Comparison of ENCODE assay signal across 1 cellular context in genomic region chr20:7893019-7893730, GRCh38.
TF ChIP-seq lines count a peak whose summit lies in the region.

No MANE protein-coding gene starts in this region.

TF ChIP-seq in K562, 482 proteins besides CTCF, POLR2A, EP300 and RAD21 (continued from another document and continues in another):
- TF ChIP-seq CBX3 (IDR thresholded peaks at IDR 0.05; ENCODE audit: borderline replicate concordance in 1 of 2, low read length in 2 of 2) (no peak), STAT6 (CRISPR knock-in tag; IDR thresholded peaks at IDR 0.05) (no peak), ZNF324 (CRISPR knock-in tag; IDR thresholded peaks at IDR 0.05) (no peak), EP400 (IDR thresholded peaks at IDR 0.05) (no peak), TAF1 (IDR thresholded peaks at IDR 0.05; ENCODE audit: control insufficient read depth, extremely low read depth, insufficient read depth, low read length, severe bottlenecking) (no peak), ZZZ3 (IDR thresholded peaks at IDR 0.05) (no peak), ZNF347 (CRISPR knock-in tag; IDR thresholded peaks at IDR 0.05; ENCODE audit: low read depth) (no peak), ZBED1 (IDR thresholded peaks at IDR 0.05) (no peak), MEIS2 (IDR thresholded peaks at IDR 0.05; ENCODE audit: partially characterized antibody) (no peak), ATF3 (IDR thresholded peaks at IDR 0.05) (no peak), ATF3 (CRISPR knock-in tag; conservative IDR thresholded peaks at IDR 0.05) (no peak), HNRNPL (IDR thresholded peaks at IDR 0.05; ENCODE audit: low read depth, low read length) (no peak), PCBP2 (IDR thresholded peaks at IDR 0.05; ENCODE audit: low read depth, low read length, poor library complexity, severe bottlenecking) (no peak), ZFP30 (CRISPR knock-in tag; IDR thresholded peaks at IDR 0.05; ENCODE audit: borderline replicate concordance) (no peak), CBFA2T3 (IDR thresholded peaks at IDR 0.05) (no peak), CREB3L1 (IDR thresholded peaks at IDR 0.05; ENCODE audit: borderline replicate concordance, low read depth) (no peak), BRD9 (IDR thresholded peaks at IDR 0.05; ENCODE audit: low read depth, partially characterized antibody) (no peak), PRDM10 (IDR thresholded peaks at IDR 0.05; ENCODE audit: partially characterized antibody) (no peak), TCF7 (IDR thresholded peaks at IDR 0.05; ENCODE audit: borderline replicate concordance) (no peak), EGR1 (conservative IDR thresholded peaks at IDR 0.05) (no peak), PTTG1 (tag; IDR thresholded peaks at IDR 0.05; ENCODE audit: low read depth) (no peak), GTF2B (IDR thresholded peaks at IDR 0.05; ENCODE audit: extremely low read depth, insufficient read length) (no peak), PHF21A (IDR thresholded peaks at IDR 0.05; ENCODE audit: borderline replicate concordance, low read depth) (no peak), E4F1 (CRISPR knock-in tag; IDR thresholded peaks at IDR 0.05; ENCODE audit: borderline replicate concordance) (no peak), U2AF2 (optimal IDR thresholded peaks at IDR 0.05; ENCODE audit: low read depth, low read length) (no peak), HDAC1 (IDR thresholded peaks at IDR 0.05) (no peak), RBBP5 (IDR thresholded peaks at IDR 0.05; ENCODE audit: borderline replicate concordance, insufficient read depth, low read length, poor library complexity, severe bottlenecking) (no peak), NR2C1 (IDR thresholded peaks at IDR 0.05) (no peak), NR2C1 (tag; IDR thresholded peaks at IDR 0.05) (peak; percentile 57), BHLHE40 (IDR thresholded peaks at IDR 0.05; ENCODE audit: low read length) (no peak), NCOA4 (IDR thresholded peaks at IDR 0.05; ENCODE audit: partially characterized antibody) (no peak), FUS (optimal IDR thresholded peaks at IDR 0.05; ENCODE audit: low read depth, low read length) (no peak), MYBL2 (IDR thresholded peaks at IDR 0.05; ENCODE audit: low read depth) (no peak), MYBL2 (CRISPR knock-in tag; IDR thresholded peaks at IDR 0.05; ENCODE audit: borderline replicate concordance) (no peak), USF1 (CRISPR knock-in tag; IDR thresholded peaks at IDR 0.05) (no peak), NKRF (IDR thresholded peaks at IDR 0.05; ENCODE audit: borderline replicate concordance) (no peak), ATF2 (CRISPR knock-in tag; IDR thresholded peaks at IDR 0.05) (no peak), ZBTB7A (IDR thresholded peaks at IDR 0.05; ENCODE audit: borderline replicate concordance, control insufficient read depth, low read depth, low read length) (no peak), BDP1 (IDR thresholded peaks at IDR 0.05; ENCODE audit: insufficient read depth, insufficient read length) (no peak), TAF7 (tag; IDR thresholded peaks at IDR 0.05) (no peak), PTRF (tag; IDR thresholded peaks at IDR 0.05) (no peak), ZKSCAN8 (CRISPR knock-in tag; IDR thresholded peaks at IDR 0.05) (peak; percentile 67), PATZ1 (CRISPR knock-in tag; IDR thresholded peaks at IDR 0.05; ENCODE audit: borderline replicate concordance) (no peak), ZNF583 (CRISPR knock-in tag; IDR thresholded peaks at IDR 0.05) (no peak), ZNF695 (CRISPR knock-in tag; IDR thresholded peaks at IDR 0.05) (no peak), SREBF2 (CRISPR knock-in tag; IDR thresholded peaks at IDR 0.05) (no peak), ZNF263 (CRISPR knock-in tag; IDR thresholded peaks at IDR 0.05; ENCODE audit: borderline replicate concordance) (no peak), ZBTB26 (CRISPR knock-in tag; IDR thresholded peaks at IDR 0.05) (no peak)
